19 cellular contexts compared by ENCODE assay signal in the genomic region with DNA sequence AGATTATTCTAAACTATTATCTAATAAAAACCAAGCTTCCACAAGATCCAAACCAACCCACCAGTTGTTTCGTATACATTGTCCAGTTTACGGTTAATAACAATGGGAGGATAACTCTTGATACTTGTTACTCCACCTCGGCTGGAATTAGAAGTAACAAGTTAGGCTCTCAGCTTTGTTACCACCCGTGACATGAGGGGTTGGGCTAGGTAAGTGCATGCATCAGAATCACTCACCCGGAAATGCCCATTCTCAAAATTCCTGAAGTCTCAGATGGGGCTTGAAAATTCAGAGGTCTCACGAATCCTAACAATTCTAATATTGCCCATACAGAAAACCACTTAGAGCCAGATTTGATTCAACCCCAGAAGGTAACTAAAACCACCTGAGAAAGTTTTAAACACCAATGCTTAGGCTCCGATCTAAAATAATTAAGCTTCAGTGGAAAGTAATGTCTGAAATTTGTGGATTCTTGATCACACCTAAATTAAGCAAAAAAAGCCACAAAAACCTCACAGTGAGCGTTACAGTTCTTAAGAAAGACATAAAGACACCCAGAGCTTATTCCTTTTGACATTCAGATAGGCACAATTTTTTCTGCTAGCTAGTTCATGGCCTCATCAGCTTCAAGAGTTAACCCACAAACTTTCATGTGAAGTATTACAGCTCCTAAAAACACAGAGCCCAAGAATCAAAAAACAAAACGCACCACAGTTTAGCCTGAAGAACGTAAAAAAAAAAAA. TPM values are rescaled to one million over a fixed set of nuclear protein-coding genes. Genes with fewer than 3 reads are reported as not detected.
DNase-seq lines count a peak whose midpoint lies in the region; ATAC-seq and TF ChIP-seq lines count a peak whose summit lies in the region.
"Had no signal": no experiment of that assay in that cellular context is flagged by ENCODE, and none has a peak within 500 bp of the region (broad histone marks: within the 10 kb centered on the region; RNA-seq: fewer than 3 reads in every experiment).

No MANE protein-coding gene starts in this region.

- H3K4me1 Mint-ChIP-seq in activated CD4-positive, alpha-beta T cell treated with anti-CD3 and anti-CD28 coated beads, Interleukin-2, amount 10 ng/mL, durations not matched to agents 7 days and 5 days = peaks cover 46% of the 10 kb centered on the region
- H3K4me1 Mint-ChIP-seq in activated T-helper 2 cell treated with anti-CD3 and anti-CD28 coated beads, Interferon-gamma antibody, Interleukin-2, Interleukin-4, amounts not matched to agents 10 μg/mL and 5 μg/mL and 100 μg/mL, durations not matched to agents 14 hours and 24 hours and 36 hours (ENCODE audit: low read depth) = peaks cover 38% of the 10 kb centered on the region

- no peak for TF ChIP-seq CTCF in osteoblast (IDR thresholded peaks at IDR 0.05; ENCODE audit: extremely low read depth, low read depth, low read length)

- CTCF ChIA-PET in activated CD4-positive, alpha-beta T cell treated with anti-CD3 and anti-CD28 coated beads, Interleukin-2, amount 10 ng/mL, durations not matched to agents 7 days and 5 days (lab: Charles Lee) = interaction anchor here (0.7 to 4.9 kb wide), 11 partner anchors 9 to 121 kb away, joined by 3 to 24 read pairs (median 4); no protein-coding TSS in a partner anchor

- H3K4me3 ChIP-seq in HUES48 (ENCODE audit: low read depth, low read length) (no peak overlapping the region), osteoblast (ENCODE audit: insufficient read depth, low read length) (no peak overlapping the region)
- H3K4me3 ChIP-seq: A549, MG63, uterus had no signal

- peaks cover 22% of the 10 kb centered on the region for H3K36me3 Mint-ChIP-seq in activated CD4-positive, alpha-beta T cell treated with anti-CD3 and anti-CD28 coated beads, Interleukin-2, amount 10 ng/mL, durations not matched to agents 7 days and 5 days (ENCODE audit: low read depth)
- peaks cover 36% of the 10 kb centered on the region for H3K36me3 Mint-ChIP-seq in activated T-helper 2 cell treated with anti-CD3 and anti-CD28 coated beads, Interferon-gamma antibody, Interleukin-2, Interleukin-4, amounts not matched to agents 10 μg/mL and 5 μg/mL and 100 μg/mL, durations not matched to agents 14 hours and 24 hours and 36 hours (ENCODE audit: low read depth)
- H3K36me3 Mint-ChIP-seq: natural killer cell treated with Interleukin-12 subunit alpha and Interleukin-12 subunit beta and Interleukin-15 and Interleukin-18, amount 100 ng/mL, for 72 hours had no signal

- H3K4me2 ChIP-seq in osteoblast (ENCODE audit: insufficient read depth, low read length) = no peak overlapping the region
- H3K4me2 ChIP-seq: A549 had no signal

- intact Hi-C loops in activated T-helper 2 cell treated with anti-CD3 and anti-CD28 coated beads, Interferon-gamma antibody, Interleukin-2, Interleukin-4, amounts not matched to agents 10 μg/mL and 5 μg/mL and 100 μg/mL, durations not matched to agents 14 hours and 24 hours and 36 hours (cut with micrococcal nuclease) = no loop called here

- peak overlapping the region; percentile 15 for H3K27ac ChIP-seq in HUES48 (ENCODE audit: low read depth, low read length)
- H3K27ac ChIP-seq in osteoblast (ENCODE audit: low read depth, low read length) = no peak overlapping the region
- H3K27ac ChIP-seq: A549, uterus had no signal

- no peaks in the 10 kb centered on the region for H3K9me3 ChIP-seq in HUES48 (ENCODE audit: control insufficient read depth, insufficient read depth, low read length)
- no peaks in the 10 kb centered on the region for H3K9me3 ChIP-seq in osteoblast (ENCODE audit: low read depth, low read length)
- H3K9me3 ChIP-seq: A549, MG63, uterus had no signal

- no peaks in the 10 kb centered on the region for H3K79me2 ChIP-seq in osteoblast (ENCODE audit: insufficient read depth, low read length)

- H3K27me3 ChIP-seq in HUES48 (ENCODE audit: control insufficient read depth, insufficient read depth, low read length) (no peaks in the 10 kb centered on the region), osteoblast (ENCODE audit: insufficient read depth, low read length) (peaks cover 5% of the 10 kb centered on the region)
- H3K27me3 ChIP-seq: MG63, uterus had no signal

- no peak overlapping the region for H2AFZ ChIP-seq in osteoblast (ENCODE audit: low read length)

- H3K4me3 Mint-ChIP-seq in activated CD4-positive, alpha-beta T cell treated with anti-CD3 and anti-CD28 coated beads, Interleukin-2, amount 10 ng/mL, durations not matched to agents 7 days and 5 days = no peak overlapping the region
- H3K4me3 Mint-ChIP-seq in activated T-helper 2 cell treated with anti-CD3 and anti-CD28 coated beads, Interferon-gamma antibody, Interleukin-2, Interleukin-4, amounts not matched to agents 10 μg/mL and 5 μg/mL and 100 μg/mL, durations not matched to agents 14 hours and 24 hours and 36 hours (ENCODE audit: low read depth) = no peak overlapping the region
- H3K4me3 Mint-ChIP-seq: natural killer cell treated with Interleukin-12 subunit alpha and Interleukin-12 subunit beta and Interleukin-15 and Interleukin-18, amount 100 ng/mL, for 72 hours had no signal

- peaks cover 8% of the 10 kb centered on the region for H3K9me3 Mint-ChIP-seq in activated CD4-positive, alpha-beta T cell treated with anti-CD3 and anti-CD28 coated beads, Interleukin-2, amount 10 ng/mL, durations not matched to agents 7 days and 5 days
- peaks cover 12% of the 10 kb centered on the region for H3K9me3 Mint-ChIP-seq in activated T-helper 2 cell treated with anti-CD3 and anti-CD28 coated beads, Interferon-gamma antibody, Interleukin-2, Interleukin-4, amounts not matched to agents 10 μg/mL and 5 μg/mL and 100 μg/mL, durations not matched to agents 14 hours and 24 hours and 36 hours
- H3K9me3 Mint-ChIP-seq: natural killer cell treated with Interleukin-12 subunit alpha and Interleukin-12 subunit beta and Interleukin-15 and Interleukin-18, amount 100 ng/mL, for 72 hours had no signal

- no peaks in the 10 kb centered on the region for H4K20me1 ChIP-seq in osteoblast (ENCODE audit: insufficient read depth, low read length)

- no peaks in the 10 kb centered on the region for H3K36me3 ChIP-seq in HUES48 (ENCODE audit: control insufficient read depth, insufficient read depth, low read length)
- no peaks in the 10 kb centered on the region for H3K36me3 ChIP-seq in osteoblast (ENCODE audit: insufficient read depth, low read length)
- H3K36me3 ChIP-seq: MG63, uterus had no signal

- no peak for ATAC-seq in GM18861 (IDR thresholded peaks at IDR 0.05; ENCODE audit: unreplicated experiment)
- ATAC-seq in HG03039 (IDR thresholded peaks at IDR 0.05; ENCODE audit: unreplicated experiment) = no peak
- ATAC-seq: A549 had no signal

- POLR2A ChIA-PET in activated CD4-positive, alpha-beta T cell treated with anti-CD3 and anti-CD28 coated beads, Interleukin-2, amount 10 ng/mL, durations not matched to agents 7 days and 5 days (lab: Charles Lee) = interaction anchor here (0.6 to 1.1 kb wide), 3 partner anchors 9 to 147 kb away, joined by 3 to 4 read pairs (median 4); no protein-coding TSS in a partner anchor

- H3K9ac ChIP-seq in HUES48 (ENCODE audit: low read depth, low read length) = no peak overlapping the region

- DNase-seq in activated CD4-positive, alpha-beta T cell treated with anti-CD3 and anti-CD28 coated beads, Interleukin-2, amount 10 ng/mL, durations not matched to agents 7 days and 5 days = no peak
- no peak for DNase-seq in activated CD4-positive, alpha-beta T cell treated with anti-CD3 and anti-CD28 coated beads for 1 hour
- DNase-seq in activated T-helper 2 cell treated with anti-CD3 and anti-CD28 coated beads, Interferon-gamma antibody, Interleukin-2, Interleukin-4, amounts not matched to agents 10 μg/mL and 5 μg/mL and 100 μg/mL, durations not matched to agents 14 hours and 24 hours and 36 hours (ENCODE audit: low spot score) = no peak
- DNase-seq in osteoblast (ENCODE audit: insufficient read length, low spot score, missing footprints) = peak; percentile 15
- DNase-seq in NCI-H1092 (lab: John Stamatoyannopoulos, UW) = no peak
- DNase-seq: activated CD4-positive, alpha-beta T cell treated with anti-CD3 and anti-CD28 coated beads, Interleukin-2, amount 50 U/mL, for 1 hour; activated naive CD4-positive, alpha-beta T cell treated with Interleukin-2 at 50 U/mL for 16 hours; GOT3; MG63; NCI-H2029; NCI-H510A; T1000; uterus had no signal

- peaks cover 38% of the 10 kb centered on the region for H3K4me1 ChIP-seq in HUES48 (ENCODE audit: control insufficient read depth, insufficient read depth, low read length)
- peaks cover 8% of the 10 kb centered on the region for H3K4me1 ChIP-seq in osteoblast (ENCODE audit: insufficient read depth, low read length)

- no peaks in the 10 kb centered on the region for H3K27me3 Mint-ChIP-seq in activated CD4-positive, alpha-beta T cell treated with anti-CD3 and anti-CD28 coated beads, Interleukin-2, amount 10 ng/mL, durations not matched to agents 7 days and 5 days
- no peaks in the 10 kb centered on the region for H3K27me3 Mint-ChIP-seq in activated T-helper 2 cell treated with anti-CD3 and anti-CD28 coated beads, Interferon-gamma antibody, Interleukin-2, Interleukin-4, amounts not matched to agents 10 μg/mL and 5 μg/mL and 100 μg/mL, durations not matched to agents 14 hours and 24 hours and 36 hours (ENCODE audit: low read depth)
- H3K27me3 Mint-ChIP-seq: natural killer cell treated with Interleukin-12 subunit alpha and Interleukin-12 subunit beta and Interleukin-15 and Interleukin-18, amount 100 ng/mL, for 72 hours had no signal

- peak overlapping the region; percentile 78 for H3K27ac Mint-ChIP-seq in activated CD4-positive, alpha-beta T cell treated with anti-CD3 and anti-CD28 coated beads, Interleukin-2, amount 10 ng/mL, durations not matched to agents 7 days and 5 days
- H3K27ac Mint-ChIP-seq in activated T-helper 2 cell treated with anti-CD3 and anti-CD28 coated beads, Interferon-gamma antibody, Interleukin-2, Interleukin-4, amounts not matched to agents 10 μg/mL and 5 μg/mL and 100 μg/mL, durations not matched to agents 14 hours and 24 hours and 36 hours = peak overlapping the region; percentile 81

RNA-seq across cellular contexts. Expression of gene SERPINB1, which starts 27.1 kb away (rescaled TPM):
- 10 to 100 TPM; 62.8 to 72.8 TPM for total RNA-seq in activated CD4-positive, alpha-beta T cell treated with anti-CD3 and anti-CD28 coated beads, Interleukin-2, amount 10 ng/mL, durations not matched to agents 7 days and 5 days
- 102 and 103 TPM in 2 replicates for total RNA-seq in activated T-helper 2 cell treated with anti-CD3 and anti-CD28 coated beads, Interferon-gamma antibody, Interleukin-2, Interleukin-4, amounts not matched to agents 10 μg/mL and 5 μg/mL and 100 μg/mL, durations not matched to agents 14 hours and 24 hours and 36 hours
- total RNA-seq in osteoblast = 32.6 and 53.0 TPM in 2 replicates

RNA-seq across cellular contexts. Expression of gene SERPINB9, which starts 34.3 kb away (rescaled TPM):
- 10 to 100 TPM; 40.2 to 49.4 TPM for total RNA-seq in activated CD4-positive, alpha-beta T cell treated with anti-CD3 and anti-CD28 coated beads, Interleukin-2, amount 10 ng/mL, durations not matched to agents 7 days and 5 days
- total RNA-seq in activated T-helper 2 cell treated with anti-CD3 and anti-CD28 coated beads, Interferon-gamma antibody, Interleukin-2, Interleukin-4, amounts not matched to agents 10 μg/mL and 5 μg/mL and 100 μg/mL, durations not matched to agents 14 hours and 24 hours and 36 hours = 120 and 123 TPM in 2 replicates
- 4.4 and 6.2 TPM in 2 replicates for total RNA-seq in osteoblast
- total RNA-seq: HT1080 had no signal
